12 cellular contexts compared by ENCODE assay signal in genomic region chr14:65291561-65291960, GRCh38.
DNase-seq lines count a peak whose midpoint lies in the region; ATAC-seq, FAIRE-seq and TF ChIP-seq lines count a peak whose summit lies in the region.
"Had no signal": no experiment of that assay in that cellular context is flagged by ENCODE, and none has a peak within 500 bp of the region (broad histone marks: within the 10 kb centered on the region; RNA-seq: fewer than 3 reads in every experiment).

No MANE protein-coding gene starts in this region.

- H2AFZ ChIP-seq in PC-3 (ENCODE audit: low read length) (no peak overlapping the region), GM12878 (ENCODE audit: control insufficient read depth, low read depth, low read length) (peak overlapping the region; percentile 20)

- no peaks in the 10 kb centered on the region for H3K27me3 ChIP-seq in PC-3 (ENCODE audit: low read length)
- no peaks in the 10 kb centered on the region for H3K27me3 ChIP-seq in GM12878 (replicated peaks in 1 of 2; ENCODE audit: control insufficient read depth in 2 of 2, insufficient read depth in 2 of 2, low read length in 1 of 2)
- no peaks in the 10 kb centered on the region for H3K27me3 ChIP-seq in MG63

- DNase-seq in activated naive CD4-positive, alpha-beta T cell treated with anti-CD3 and anti-CD28 coated beads, Interleukin-2, amount 50 U/mL, for 72 hours (ENCODE audit: low spot score in 2 of 2), result no peak
- DNase-seq in activated naive CD4-positive, alpha-beta T cell treated with anti-CD3 and anti-CD28 coated beads, Interleukin-2, amount 50 U/mL, for 16 hours, result no peak
- no peak for DNase-seq in PC-3
- DNase-seq in GM12878 (ENCODE audit: low read depth, low spot score), result no peak
- DNase-seq in urothelium cell line (ENCODE audit: low spot score), result no peak
- DNase-seq in MG63, result no peak
- no peak for DNase-seq in NCI-H2196 treated with DMSO at 0.1 percent for 48 hours (lab: John Stamatoyannopoulos, UW; ENCODE audit: unreplicated experiment)
- DNase-seq in A172 (ENCODE audit: low spot score), result no peak
- DNase-seq: DMS79 treated with DMSO at 0.1 percent for 48 hours, glutamatergic neuron, kidney, SHP77 had no signal

- no peaks in the 10 kb centered on the region for H3K79me2 ChIP-seq in PC-3 (ENCODE audit: low read length)
- peaks cover 31% of the 10 kb centered on the region for H3K79me2 ChIP-seq in GM12878 (ENCODE audit: control insufficient read depth, insufficient read depth, low read length)

- H4K20me1 ChIP-seq in PC-3 (ENCODE audit: low read length), result no peaks in the 10 kb centered on the region
- no peaks in the 10 kb centered on the region for H4K20me1 ChIP-seq in GM12878 (ENCODE audit: control insufficient read depth, insufficient read depth)

- H3K4me1 ChIP-seq in PC-3 (ENCODE audit: insufficient read depth, low read length), result peaks cover 24% of the 10 kb centered on the region
- peaks cover 49% of the 10 kb centered on the region for H3K4me1 ChIP-seq in GM12878 (ENCODE audit: control insufficient read depth, insufficient read depth, low read length)

- H3K4me2 ChIP-seq in PC-3 (ENCODE audit: low read length), result peak overlapping the region; percentile 36
- peak overlapping the region; percentile 6 for H3K4me2 ChIP-seq in GM12878 (ENCODE audit: control insufficient read depth, insufficient read depth)

- H3K36me3 Mint-ChIP-seq in activated naive CD4-positive, alpha-beta T cell treated with anti-CD3 and anti-CD28 coated beads, Interleukin-2, amount 50 U/mL, for 72 hours, result peaks cover 11 to 29% of the 10 kb centered on the region in 2 donors

- TF ChIP-seq RAD21 in GM12878 (IDR thresholded peaks at IDR 0.05; ENCODE audit: insufficient read depth, low read depth, low read length), result no peak

- CTCF ChIA-PET in PC-3 (lab: Charles Lee) (interaction anchor here (0.6 kb wide), 1 partner anchor 9 kb away, joined by 4 read pairs; no protein-coding TSS in a partner anchor), GM12878 (lab: Yijun Ruan, JAX) (interaction anchor here (1.5 to 12.7 kb wide), 3 partner anchors 10 to 124 kb away, joined by 6 to 199 read pairs (median 67); partner anchors contain the start of gene FUT8)

- TF ChIP-seq CTCF in PC-3 (conservative IDR thresholded peaks at IDR 0.05; ENCODE audit: low read depth, low read length) (no peak), GM12878 (IDR thresholded peaks at IDR 0.05 in 2 of 3, conservative IDR thresholded peaks at IDR 0.05 in 1 of 3; ENCODE audit: control insufficient read depth in 2 of 3, extremely low read depth in 1 of 3, insufficient read depth in 1 of 3, low read depth in 3 of 3, low read length in 3 of 3) (no peak)

- POLR2A ChIA-PET in PC-3 (lab: Charles Lee; ENCODE audit: unreplicated experiment), result interaction anchor here (0.6 kb wide), 1 partner anchor 12 kb away, joined by 15 read pairs; no protein-coding TSS in a partner anchor
- POLR2A ChIA-PET in GM12878 (lab: Charles Lee), result interaction anchor here (1.0 to 1.6 kb wide), 4 partner anchors 9 to 28 kb away, joined by 3 to 10 read pairs (median 3); no protein-coding TSS in a partner anchor

- H3K9me3 ChIP-seq in PC-3 (ENCODE audit: low read length) (no peaks in the 10 kb centered on the region), GM12878 (replicated peaks; ENCODE audit: control insufficient read depth, insufficient read depth, low read length) (no peaks in the 10 kb centered on the region; the same call in 2 of the 3 replicates), MG63 (no peaks in the 10 kb centered on the region)

- H3K36me3 ChIP-seq in PC-3 (ENCODE audit: low read depth, low read length), result no peaks in the 10 kb centered on the region
- peaks cover 0 to 4% of the 10 kb centered on the region in 2 experiments; a peak in 1 of 4 replicates for H3K36me3 ChIP-seq in GM12878 (ENCODE audit: control insufficient read depth in 2 of 2, insufficient read depth in 2 of 2, low read length in 1 of 2)
- H3K36me3 ChIP-seq in MG63, result no peaks in the 10 kb centered on the region

- H3K4me3 ChIP-seq in PC-3 (ENCODE audit: low read length) (no peak overlapping the region), GM12878 (no peak overlapping the region), MG63 (no peak overlapping the region)

- SMC1A ChIA-PET in GM12878 (lab: Charles Lee; ENCODE audit: uncharacterized antibody, unreplicated experiment), result interaction anchor here (0.6 to 12.7 kb wide), 6 partner anchors 10 to 120 kb away, joined by 3 to 203 read pairs (median 4); no protein-coding TSS in a partner anchor

- no peaks in the 10 kb centered on the region for H3K9me2 ChIP-seq in PC-3 (replicated peaks; ENCODE audit: low read length)

- peaks cover 5% of the 10 kb centered on the region for H3F3A ChIP-seq in PC-3 (ENCODE audit: low read length, unreplicated experiment)

- in situ Hi-C loops in GM12878 (cut with MboI), result no loop called here

- intact Hi-C loops in PC-3 (cut with micrococcal nuclease), result loop anchor here (1.0 to 2.0 kb wide), 5 partner anchors 12 to 121 kb away; no protein-coding TSS in a partner anchor
- intact Hi-C loops in GM12878 (cut with micrococcal nuclease; ENCODE audit: unreplicated experiment), result no loop called here

- peaks cover 0 to 4% of the 10 kb centered on the region in 2 donors for H3K9me3 Mint-ChIP-seq in activated naive CD4-positive, alpha-beta T cell treated with anti-CD3 and anti-CD28 coated beads, Interleukin-2, amount 50 U/mL, for 72 hours

- BruUV-seq in PC-3 (replicated peaks; lab: Mats Ljungman, UMichigan), result no TSS peak
- BruUV-seq in GM12878 (replicated peaks; lab: Mats Ljungman, UMichigan), result no TSS peak

- RAD21 ChIA-PET in GM12878 (lab: Charles Lee; ENCODE audit: unreplicated experiment), result interaction anchor here (0.8 to 8.4 kb wide), 4 partner anchors 11 to 124 kb away, joined by 3 to 146 read pairs (median 38); no protein-coding TSS in a partner anchor

- TF ChIP-seq POLR2A in GM12878 (IDR thresholded peaks at IDR 0.05; ENCODE audit: low read depth, low read length), result no peak

- no peak for TF ChIP-seq EP300 in GM12878 (IDR thresholded peaks at IDR 0.05; ENCODE audit: borderline replicate concordance in 1 of 2, control insufficient read depth in 1 of 2, low read depth in 2 of 2, low read length in 2 of 2)

- H3K9ac ChIP-seq in PC-3 (ENCODE audit: low read length), result peak overlapping the region; percentile 78
- H3K9ac ChIP-seq in GM12878 (ENCODE audit: control insufficient read depth, insufficient read depth, low read length), result peak overlapping the region; percentile 15; the same call in 1 of the 2 replicates

- no peak for FAIRE-seq in GM12878 (lab: Jason Lieb, UNC)
- FAIRE-seq in urothelium cell line (lab: Jason Lieb, UNC), result no peak
- FAIRE-seq: kidney had no signal

- H3K27ac Mint-ChIP-seq in activated naive CD4-positive, alpha-beta T cell treated with anti-CD3 and anti-CD28 coated beads, Interleukin-2, amount 50 U/mL, for 72 hours, result peak overlapping the region; percentile 60 to 65

- ATAC-seq in activated naive CD4-positive, alpha-beta T cell treated with anti-CD3 and anti-CD28 coated beads, Interleukin-2, amount 50 U/mL, for 72 hours, result no peak
- ATAC-seq in PC-3 (no peak), GM12878 (no peak)

- WGBS in GM12878 (ENCODE audit: insufficient coverage, insufficient replicate concordance, low lambda C conversion rate, missing lambda C conversion rate), result 21% methylated on average over 3 of the region's 3 CpGs

- H3K27ac ChIP-seq in PC-3 (ENCODE audit: low read length) (peak overlapping the region; percentile 96), GM12878 (ENCODE audit: control insufficient read depth, insufficient read depth) (peak overlapping the region; percentile 47)

TF ChIP-seq in GM12878, 131 proteins besides CTCF, POLR2A, EP300 and RAD21:
- TF ChIP-seq SPI1 (IDR thresholded peaks at IDR 0.05; ENCODE audit: borderline replicate concordance, insufficient read depth, low read depth, low read length) (peak; percentile 79), SKIL (IDR thresholded peaks at IDR 0.05; ENCODE audit: low read depth, poor library complexity, severe bottlenecking) (no peak), TCF7 (IDR thresholded peaks at IDR 0.05; ENCODE audit: borderline replicate concordance) (no peak), TARDBP (IDR thresholded peaks at IDR 0.05; ENCODE audit: borderline replicate concordance) (no peak)
